ENCODE assay signal across 19 cellular contexts in genomic region chr9:116116411-116116810, GRCh38. TPM values are rescaled to one million over a fixed set of nuclear protein-coding genes. Genes with fewer than 3 reads are reported as not detected.
"Had no signal": no experiment of that assay in that cellular context is flagged by ENCODE, and none has a peak within 500 bp of the region (broad histone marks: within the 10 kb centered on the region; RNA-seq: fewer than 3 reads in every experiment).

No MANE protein-coding gene starts in this region.

- H3K27ac ChIP-seq: hepatocyte, left lung, transverse colon had no signal

- DNase-seq: activated CD4-positive, alpha-beta memory T cell treated with anti-CD3 and anti-CD28 coated beads for 36 hours; activated CD4-positive, alpha-beta T cell treated with anti-CD3 and anti-CD28 coated beads for 48 hours; activated effector memory CD4-positive, alpha-beta T cell treated with anti-CD3 and anti-CD28 coated beads, Interleukin-2, amount 50 U/mL, for 16 hours; activated naive CD4-positive, alpha-beta T cell treated with anti-CD3 and anti-CD28 coated beads, Interleukin-2, amount 10 ng/mL, durations not matched to agents 7 days and 5 days; activated T-cell treated with anti-CD3 and anti-CD28 coated beads, Interleukin-2, amount 50 U/mL, for 48 hours; anterior cingulate cortex; effector CD4-positive, alpha-beta T cell; erythroblast; glutamatergic neuron; immature natural killer cell; left lung; naive thymus-derived CD8-positive, alpha-beta T cell; retina; stimulated activated CD4-positive, alpha-beta T cell treated with anti-CD3 and anti-CD28 coated beads, Interleukin-2, amount 100 ng/mL, for 48 hours; stimulated activated CD8-positive, alpha-beta memory T cell treated with anti-CD3 and anti-CD28 coated beads, Interleukin-4, amount 100 ng/mL, for 48 hours; stimulated activated naive B cell treated with anti-CD40 and anti-IgM and Interleukin-4, amounts not matched to agents 10 μg/mL and 1 μg/mL and 100 μg/mL, for 72 hours; transverse colon had no signal

- H3K79me2 ChIP-seq: hepatocyte had no signal

- H3K36me3 ChIP-seq: left lung, transverse colon had no signal

- H2AFZ ChIP-seq: hepatocyte had no signal

- H3K4me2 ChIP-seq: hepatocyte had no signal

- H3K4me3 ChIP-seq: hepatocyte, left lung, lung, transverse colon had no signal

- H3K9me3 ChIP-seq: transverse colon had no signal

- ATAC-seq: left lung; naive thymus-derived CD8-positive, alpha-beta T cell; stimulated activated naive B cell treated with anti-CD40 and anti-IgM and Interleukin-4, amounts not matched to agents 10 μg/mL and 1 μg/mL and 100 μg/mL, for 72 hours had no signal

- H3K27me3 ChIP-seq: hepatocyte, left lung, transverse colon had no signal

- H3K4me1 ChIP-seq: left lung, transverse colon had no signal

RNA-seq across cellular contexts. Expression of gene PAPPA, which starts 37.2 kb away (rescaled TPM):
- total RNA-seq: activated CD4-positive, alpha-beta memory T cell treated with anti-CD3 and anti-CD28 coated beads for 36 hours; naive thymus-derived CD8-positive, alpha-beta T cell had no signal
- polyA plus RNA-seq: immature natural killer cell had no signal
